Comparison of ENCODE assay signal across 8 cellular contexts in genomic region chr19:42279148-42279901, GRCh38. TPM values are rescaled to one million over a fixed set of nuclear protein-coding genes. Genes with fewer than 3 reads are reported as not detected.
DNase-seq lines count a peak whose midpoint lies in the region; ATAC-seq, FAIRE-seq and TF ChIP-seq lines count a peak whose summit lies in the region.

No MANE protein-coding gene starts in this region.

- H3K36me3 ChIP-seq in SK-N-MC (ENCODE audit: insufficient read depth, low read length) (no peaks in the 10 kb centered on the region), gastrocnemius medialis (peaks cover 0 to 8% of the 10 kb centered on the region in 2 donors)

- peak; percentile 76 for FAIRE-seq in GM12892 (lab: Jason Lieb, UNC)

- H3K9ac ChIP-seq in SK-N-MC (ENCODE audit: insufficient read length) = peak overlapping the region; percentile 78

- DNase-seq in GM12892 (ENCODE audit: insufficient read length) (no peak), SK-N-MC (ENCODE audit: low read depth, low spot score) (no peak), fibroblast of villous mesenchyme (ENCODE audit: low read depth) (no peak), gastrocnemius medialis (no peak), NCI-H446 treated with DMSO at 0.1 percent for 48 hours (lab: John Stamatoyannopoulos, UW) (no peak), Ammon's horn (ENCODE audit: low spot score) (no peak), GDM1 (lab: John Stamatoyannopoulos, UW) (no peak)
- no peak for DNase-seq in stimulated activated CD4-positive, alpha-beta T cell treated with anti-CD3 and anti-CD28 coated beads, Interleukin-2, amount 100 ng/mL, for 48 hours

- intact Hi-C loops in gastrocnemius medialis (cut with DNase I; ENCODE audit: low total_unique reads) = no loop called here

- TF ChIP-seq CTCF in fibroblast of villous mesenchyme (IDR thresholded peaks at IDR 0.05; ENCODE audit: insufficient read depth, low read depth, low read length) (no peak), gastrocnemius medialis (IDR thresholded peaks at IDR 0.05 in 4 of 5, conservative IDR thresholded peaks at IDR 0.05 in 1 of 5) (no peak)

- in situ Hi-C loops in gastrocnemius medialis (cut with MboI; ENCODE audit: low sequenced_read_pairs in 4 of 4) = no loop called here

- no peak for ATAC-seq in gastrocnemius medialis

- TF ChIP-seq POLR2A in GM12892 (IDR thresholded peaks at IDR 0.05; ENCODE audit: low read depth, low read length) (no peak), gastrocnemius medialis (IDR thresholded peaks at IDR 0.05) (no peak)

- peaks cover 65 to 80% of the 10 kb centered on the region in 2 donors for H3K4me1 ChIP-seq in gastrocnemius medialis

- H3K4me3 ChIP-seq in SK-N-MC (peak overlapping the region; percentile 94), fibroblast of villous mesenchyme (ENCODE audit: low read depth, low read length) (peak overlapping the region; percentile 78), gastrocnemius medialis (peak overlapping the region; percentile 80 to 95 (median 86))

- no peaks in the 10 kb centered on the region for H3K27me3 ChIP-seq in gastrocnemius medialis

- H3K9me3 ChIP-seq in SK-N-MC (ENCODE audit: low read depth, low read length) = no peaks in the 10 kb centered on the region
- H3K9me3 ChIP-seq in gastrocnemius medialis = no peaks in the 10 kb centered on the region

- H3K27ac ChIP-seq in SK-N-MC = peak overlapping the region; percentile 96
- peak overlapping the region; percentile 95 to 97 (median 96) for H3K27ac ChIP-seq in gastrocnemius medialis

RNA-seq across cellular contexts. Expression of gene CIC, which starts 10.3 kb away (rescaled TPM):
- 6.1 TPM for polyA plus RNA-seq in GM12892 (2012; ENCODE audit: missing spikeins)
- 23.7 and 26.7 TPM in 2 replicates for total RNA-seq in fibroblast of villous mesenchyme
- 10 to 100 TPM; 15.2 to 52.2 (median 41.5) TPM for total RNA-seq in gastrocnemius medialis

RNA-seq across cellular contexts. Expression of gene PRR19, which starts 22.6 kb away (rescaled TPM):
- polyA plus RNA-seq in GM12892 (2012; ENCODE audit: missing spikeins) = not detected
- total RNA-seq in fibroblast of villous mesenchyme (0.64 and 0.86 TPM in 2 replicates), gastrocnemius medialis (not detected)

RNA-seq across cellular contexts. Expression of gene PAFAH1B3, which starts 23.1 kb away (rescaled TPM):
- polyA plus RNA-seq in GM12892 (2012; ENCODE audit: missing spikeins) = 26.5 TPM
- total RNA-seq in fibroblast of villous mesenchyme (28.5 and 48.0 TPM in 2 replicates), gastrocnemius medialis (10 to 100 TPM in 1 of 4 donors, 1 to 10 TPM in 3; 1.7 to 30.7 (median 5.1) TPM)

RNA-seq across cellular contexts. Expression of gene ERF, which starts 24.4 kb away (rescaled TPM):
- 10.6 TPM for polyA plus RNA-seq in GM12892 (2012; ENCODE audit: missing spikeins)
- total RNA-seq in fibroblast of villous mesenchyme (27.6 and 32.5 TPM in 2 replicates), gastrocnemius medialis (10 to 100 TPM; 14.0 to 26.7 (median 14.8) TPM)

RNA-seq across cellular contexts. Expression of gene TMEM145, which starts 33.8 kb away (rescaled TPM):
- not detected for polyA plus RNA-seq in GM12892 (2012; ENCODE audit: missing spikeins)
- not detected in 2 replicates for total RNA-seq in fibroblast of villous mesenchyme
- total RNA-seq in gastrocnemius medialis = under 1 TPM in 1 of 4 donors, not detected in 3; 0.87 TPM
